ENCODE assay signal across 1 cellular context in the genomic region with DNA sequence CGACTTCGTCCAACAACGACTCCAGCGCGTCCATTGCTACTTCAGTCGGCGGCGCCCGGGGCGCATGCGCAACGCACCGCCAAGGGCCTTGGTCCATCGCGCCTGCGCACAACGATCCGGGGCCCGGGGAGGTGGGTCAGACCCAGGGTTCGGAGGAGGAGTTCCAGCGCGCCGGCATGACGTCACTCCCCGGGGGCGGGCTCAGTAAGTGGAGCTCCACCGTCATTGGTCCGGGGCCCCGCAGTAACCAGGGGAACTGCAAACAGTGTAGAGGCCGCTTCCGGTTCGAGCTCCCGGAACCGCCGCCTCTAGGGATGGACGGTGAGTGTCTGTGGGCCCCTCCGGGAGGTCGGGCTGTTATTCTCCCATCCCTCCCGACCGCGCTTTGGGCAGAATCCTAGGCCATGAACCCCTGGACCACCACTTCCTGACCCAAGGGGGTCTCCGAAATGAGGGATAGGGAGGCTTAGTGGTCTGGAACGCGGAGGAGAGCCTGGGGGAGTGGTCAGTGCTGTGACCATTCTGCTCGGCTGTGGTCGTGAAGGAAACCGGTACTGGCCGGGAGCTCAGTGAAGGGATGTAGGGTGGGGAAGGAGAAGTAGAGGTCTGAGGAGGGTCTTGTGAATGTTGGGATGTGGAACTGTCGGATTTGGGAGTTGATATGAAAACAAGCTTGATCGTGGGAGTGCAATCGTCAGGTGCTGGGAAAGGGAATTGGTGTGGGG.
TF ChIP-seq lines count a peak whose summit lies in the region.

A gene with protein sequence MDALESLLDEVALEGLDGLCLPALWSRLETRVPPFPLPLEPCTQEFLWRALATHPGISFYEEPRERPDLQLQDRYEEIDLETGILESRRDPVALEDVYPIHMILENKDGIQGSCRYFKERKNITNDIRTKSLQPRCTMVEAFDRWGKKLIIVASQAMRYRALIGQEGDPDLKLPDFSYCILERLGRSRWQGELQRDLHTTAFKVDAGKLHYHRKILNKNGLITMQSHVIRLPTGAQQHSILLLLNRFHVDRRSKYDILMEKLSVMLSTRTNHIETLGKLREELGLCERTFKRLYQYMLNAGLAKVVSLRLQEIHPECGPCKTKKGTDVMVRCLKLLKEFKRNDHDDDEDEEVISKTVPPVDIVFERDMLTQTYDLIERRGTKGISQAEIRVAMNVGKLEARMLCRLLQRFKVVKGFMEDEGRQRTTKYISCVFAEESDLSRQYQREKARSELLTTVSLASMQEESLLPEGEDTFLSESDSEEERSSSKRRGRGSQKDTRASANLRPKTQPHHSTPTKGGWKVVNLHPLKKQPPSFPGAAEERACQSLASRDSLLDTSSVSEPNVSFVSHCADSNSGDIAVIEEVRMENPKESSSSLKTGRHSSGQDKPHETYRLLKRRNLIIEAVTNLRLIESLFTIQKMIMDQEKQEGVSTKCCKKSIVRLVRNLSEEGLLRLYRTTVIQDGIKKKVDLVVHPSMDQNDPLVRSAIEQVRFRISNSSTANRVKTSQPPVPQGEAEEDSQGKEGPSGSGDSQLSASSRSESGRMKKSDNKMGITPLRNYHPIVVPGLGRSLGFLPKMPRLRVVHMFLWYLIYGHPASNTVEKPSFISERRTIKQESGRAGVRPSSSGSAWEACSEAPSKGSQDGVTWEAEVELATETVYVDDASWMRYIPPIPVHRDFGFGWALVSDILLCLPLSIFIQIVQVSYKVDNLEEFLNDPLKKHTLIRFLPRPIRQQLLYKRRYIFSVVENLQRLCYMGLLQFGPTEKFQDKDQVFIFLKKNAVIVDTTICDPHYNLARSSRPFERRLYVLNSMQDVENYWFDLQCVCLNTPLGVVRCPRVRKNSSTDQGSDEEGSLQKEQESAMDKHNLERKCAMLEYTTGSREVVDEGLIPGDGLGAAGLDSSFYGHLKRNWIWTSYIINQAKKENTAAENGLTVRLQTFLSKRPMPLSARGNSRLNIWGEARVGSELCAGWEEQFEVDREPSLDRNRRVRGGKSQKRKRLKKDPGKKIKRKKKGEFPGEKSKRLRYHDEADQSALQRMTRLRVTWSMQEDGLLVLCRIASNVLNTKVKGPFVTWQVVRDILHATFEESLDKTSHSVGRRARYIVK (N-terminal part only) (minus strand): TSS at position 57 of the 725 bp plus-strand sequence. CDS start 23 bp downstream, at position 34.
Gene KATNIP, plus strand, starts transcription at position 288 of the 725 bp plus-strand sequence. Its CDS starts 27 bp downstream, at position 315.

TF ChIP-seq in HepG2, 621 proteins besides CTCF, POLR2A, EP300 and RAD21 (continued from another document and continues in another):
- TF ChIP-seq ZNF512B (CRISPR knock-in tag; IDR thresholded peaks at IDR 0.05; ENCODE audit: borderline replicate concordance) (no peak), HCFC1 (IDR thresholded peaks at IDR 0.05; ENCODE audit: low read depth, low read length) (peak; percentile 44), ATF2 (CRISPR knock-in tag; IDR thresholded peaks at IDR 0.05) (peak; percentile 90), MIXL1 (CRISPR knock-in tag; IDR thresholded peaks at IDR 0.05) (0 out of 2 replicates have a peak, but pooled peaks have one; percentile 29), MLXIP (CRISPR knock-in tag; IDR thresholded peaks at IDR 0.05; ENCODE audit: borderline replicate concordance) (no peak), ZNF674 (CRISPR knock-in tag; IDR thresholded peaks at IDR 0.05; ENCODE audit: low read depth) (0 out of 2 replicates have a peak, but pooled peaks have one; percentile 60), ZSCAN30 (CRISPR knock-in tag; IDR thresholded peaks at IDR 0.05) (no peak), ZBTB7B (CRISPR knock-in tag; IDR thresholded peaks at IDR 0.05) (0 out of 2 replicates have a peak, but pooled peaks have one; percentile 15), FOXK1 (CRISPR knock-in tag; IDR thresholded peaks at IDR 0.05; ENCODE audit: borderline replicate concordance, low read depth) (peak; percentile 70; the same call in 1 of the 2 replicates), AHR (CRISPR knock-in tag; IDR thresholded peaks at IDR 0.05) (no peak), ZNF788 (CRISPR knock-in tag; IDR thresholded peaks at IDR 0.05; ENCODE audit: borderline replicate concordance) (peak; percentile 75), ZBTB38 (CRISPR knock-in tag; IDR thresholded peaks at IDR 0.05) (no peak), BRD4 (CRISPR knock-in tag; IDR thresholded peaks at IDR 0.05) (no peak), NFKB2 (CRISPR knock-in tag; IDR thresholded peaks at IDR 0.05; ENCODE audit: borderline replicate concordance) (peak; percentile 21; the same call in 1 of the 2 replicates), KDM5B (CRISPR knock-in tag; IDR thresholded peaks at IDR 0.05; ENCODE audit: borderline replicate concordance) (peak; percentile 32; the same call in 1 of the 2 replicates), PBX2 (CRISPR knock-in tag; IDR thresholded peaks at IDR 0.05) (no peak), ZNF878 (CRISPR knock-in tag; IDR thresholded peaks at IDR 0.05) (no peak), RBM22 (optimal IDR thresholded peaks at IDR 0.05; ENCODE audit: low read length) (peak; percentile 98), ZNF20 (CRISPR knock-in tag; IDR thresholded peaks at IDR 0.05) (no peak), ZNF44 (CRISPR knock-in tag; IDR thresholded peaks at IDR 0.05) (0 out of 2 replicates have a peak, but pooled peaks have one; percentile 52), HES4 (CRISPR knock-in tag; IDR thresholded peaks at IDR 0.05; ENCODE audit: borderline replicate concordance) (peak; percentile 68; the same call in 1 of the 2 replicates), ZNF614 (CRISPR knock-in tag; IDR thresholded peaks at IDR 0.05; ENCODE audit: borderline replicate concordance) (peak; percentile 75), PRPF4 (IDR thresholded peaks at IDR 0.05; ENCODE audit: low read depth, low read length, poor library complexity, severe bottlenecking) (no peak), TBX2 (CRISPR knock-in tag; IDR thresholded peaks at IDR 0.05; ENCODE audit: borderline replicate concordance) (peak; percentile 54; the same call in 1 of the 2 replicates), ISL2 (CRISPR knock-in tag; IDR thresholded peaks at IDR 0.05) (no peak), ZKSCAN1 (IDR thresholded peaks at IDR 0.05; ENCODE audit: low read length) (no peak), ZNF781 (CRISPR knock-in tag; IDR thresholded peaks at IDR 0.05; ENCODE audit: borderline replicate concordance, not compliant biosample characterization) (no peak), TBL1XR1 (IDR thresholded peaks at IDR 0.05; ENCODE audit: borderline replicate concordance, low read length, partially characterized antibody) (peak; percentile 78), PAX8 (CRISPR knock-in tag; IDR thresholded peaks at IDR 0.05; ENCODE audit: borderline replicate concordance) (no peak), SMARCC2 (IDR thresholded peaks at IDR 0.05) (no peak), ZFP36 (IDR thresholded peaks at IDR 0.05; ENCODE audit: borderline replicate concordance, low read depth, low read length, partially characterized antibody) (no peak), MED13 (CRISPR knock-in tag; IDR thresholded peaks at IDR 0.05) (peak; percentile 70; the same call in 1 of the 2 replicates), IKZF1 (IDR thresholded peaks at IDR 0.05) (no peak), XBP1 (CRISPR knock-in tag; IDR thresholded peaks at IDR 0.05) (peak; percentile 72; the same call in 1 of the 2 replicates)
- TF ChIP-seq, protein P1, sequence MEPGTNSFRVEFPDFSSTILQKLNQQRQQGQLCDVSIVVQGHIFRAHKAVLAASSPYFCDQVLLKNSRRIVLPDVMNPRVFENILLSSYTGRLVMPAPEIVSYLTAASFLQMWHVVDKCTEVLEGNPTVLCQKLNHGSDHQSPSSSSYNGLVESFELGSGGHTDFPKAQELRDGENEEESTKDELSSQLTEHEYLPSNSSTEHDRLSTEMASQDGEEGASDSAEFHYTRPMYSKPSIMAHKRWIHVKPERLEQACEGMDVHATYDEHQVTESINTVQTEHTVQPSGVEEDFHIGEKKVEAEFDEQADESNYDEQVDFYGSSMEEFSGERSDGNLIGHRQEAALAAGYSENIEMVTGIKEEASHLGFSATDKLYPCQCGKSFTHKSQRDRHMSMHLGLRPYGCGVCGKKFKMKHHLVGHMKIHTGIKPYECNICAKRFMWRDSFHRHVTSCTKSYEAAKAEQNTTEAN (CRISPR knock-in tag; conservative IDR thresholded peaks at IDR 0.05): 0 out of 2 replicates have a peak, but pooled peaks have one; percentile 12
- TF ChIP-seq, protein P2, sequence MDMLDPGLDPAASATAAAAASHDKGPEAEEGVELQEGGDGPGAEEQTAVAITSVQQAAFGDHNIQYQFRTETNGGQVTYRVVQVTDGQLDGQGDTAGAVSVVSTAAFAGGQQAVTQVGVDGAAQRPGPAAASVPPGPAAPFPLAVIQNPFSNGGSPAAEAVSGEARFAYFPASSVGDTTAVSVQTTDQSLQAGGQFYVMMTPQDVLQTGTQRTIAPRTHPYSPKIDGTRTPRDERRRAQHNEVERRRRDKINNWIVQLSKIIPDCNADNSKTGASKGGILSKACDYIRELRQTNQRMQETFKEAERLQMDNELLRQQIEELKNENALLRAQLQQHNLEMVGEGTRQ (IDR thresholded peaks at IDR 0.05; ENCODE audit: low read depth, low read length): no peak
- TF ChIP-seq, protein P2 (CRISPR knock-in tag; IDR thresholded peaks at IDR 0.05; ENCODE audit: borderline replicate concordance): no peak
- TF ChIP-seq, protein P3, sequence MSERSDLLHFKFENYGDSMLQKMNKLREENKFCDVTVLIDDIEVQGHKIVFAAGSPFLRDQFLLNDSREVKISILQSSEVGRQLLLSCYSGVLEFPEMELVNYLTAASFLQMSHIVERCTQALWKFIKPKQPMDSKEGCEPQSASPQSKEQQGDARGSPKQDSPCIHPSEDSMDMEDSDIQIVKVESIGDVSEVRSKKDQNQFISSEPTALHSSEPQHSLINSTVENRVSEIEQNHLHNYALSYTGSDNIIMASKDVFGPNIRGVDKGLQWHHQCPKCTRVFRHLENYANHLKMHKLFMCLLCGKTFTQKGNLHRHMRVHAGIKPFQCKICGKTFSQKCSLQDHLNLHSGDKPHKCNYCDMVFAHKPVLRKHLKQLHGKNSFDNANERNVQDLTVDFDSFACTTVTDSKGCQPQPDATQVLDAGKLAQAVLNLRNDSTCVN (CRISPR knock-in tag; IDR thresholded peaks at IDR 0.05; ENCODE audit: borderline replicate concordance): no peak; the same call in none of the 2 replicates
